ENCODE assay signal across 14 cellular contexts in genomic region chr1:79188371-79188770, GRCh38.
DNase-seq lines count a peak whose midpoint lies in the region; ATAC-seq and TF ChIP-seq lines count a peak whose summit lies in the region.
"Had no signal": no experiment of that assay in that cellular context is flagged by ENCODE, and none has a peak within 500 bp of the region (broad histone marks: within the 10 kb centered on the region; RNA-seq: fewer than 3 reads in every experiment).

No MANE protein-coding gene starts in this region.

- H3K36me3 ChIP-seq in brain microvascular endothelial cell (replicated peaks) = no peaks in the 10 kb centered on the region
- no peaks in the 10 kb centered on the region for H3K36me3 ChIP-seq in vagina

- H3K4me3 ChIP-seq in GM12865 (ENCODE audit: low read depth, low read length) (no peak overlapping the region), brain microvascular endothelial cell (ENCODE audit: low read depth, low read length) (no peak overlapping the region), vagina (no peak overlapping the region)
- H3K4me3 ChIP-seq: mucosa of descending colon had no signal

- TF ChIP-seq POLR2A in vagina (IDR thresholded peaks at IDR 0.05) = no peak

- in situ Hi-C loops in brain microvascular endothelial cell (cut with HindIII; ENCODE audit: low pct_ligation_motif_present, low sequenced_read_pairs) = loop anchor here (25.0 kb wide), 1 partner anchor 351 kb away; no protein-coding TSS in a partner anchor
- in situ Hi-C loops in ACHN (cut with HindIII; ENCODE audit: low pct_ligation_motif_present, low pct_unique_long_range_greater_than_20kb, low sequenced_read_pairs) = no loop called here

- no peak overlapping the region for H3K27ac ChIP-seq in brain microvascular endothelial cell
- no peak overlapping the region for H3K27ac ChIP-seq in vagina
- H3K27ac ChIP-seq: psoas muscle had no signal

- no peaks in the 10 kb centered on the region for H3K27me3 ChIP-seq in brain microvascular endothelial cell (replicated peaks)
- H3K27me3 ChIP-seq in vagina = no peaks in the 10 kb centered on the region

- intact Hi-C loops in vagina (cut with DNase I) = no loop called here

- TF ChIP-seq CTCF in GM12865 (IDR thresholded peaks at IDR 0.05; ENCODE audit: insufficient read depth, low read depth, low read length, missing control alignments) (no peak), brain microvascular endothelial cell (IDR thresholded peaks at IDR 0.05; ENCODE audit: low read depth, low read length, missing control alignments) (no peak), vagina (IDR thresholded peaks at IDR 0.05) (no peak)

- H3K9me3 ChIP-seq in vagina = no peaks in the 10 kb centered on the region
- H3K9me3 ChIP-seq: mucosa of descending colon, psoas muscle had no signal

- DNase-seq in GM12865 (ENCODE audit: low read depth) = peak; percentile 8
- peak; percentile 19 for DNase-seq in LoVo (ENCODE audit: low spot score)
- peak; percentile 38 for DNase-seq in brain microvascular endothelial cell
- DNase-seq in non-pigmented ciliary epithelial cell (ENCODE audit: low read depth) = peak; percentile 28
- DNase-seq in AG08396 (ENCODE audit: low spot score) = no peak
- DNase-seq in ACHN = no peak
- DNase-seq in vagina (ENCODE audit: extremely low spot score in 2 of 2) = no peak
- DNase-seq: activated CD4-positive, alpha-beta T cell treated with anti-CD3 and anti-CD28 coated beads, Interleukin-2, amount 10 ng/mL, durations not matched to agents 7 days and 5 days; C1 segment of cervical spinal cord; mucosa of descending colon; NCI-H187 treated with DMSO at 0.1 percent for 48 hours; psoas muscle had no signal

- no peak for ATAC-seq in GM19467 (IDR thresholded peaks at IDR 0.05; ENCODE audit: unreplicated experiment)
- ATAC-seq: activated T-helper 17 cell treated with anti-CD3 and anti-CD28 coated beads, Interleukin-2, amount 50 U/mL, for 72 hours; mucosa of descending colon; psoas muscle had no signal

- H3K4me1 ChIP-seq in vagina = no peaks in the 10 kb centered on the region
- H3K4me1 ChIP-seq: psoas muscle had no signal

Comparison
In these comparisons a context has a peak if more than half of its experiments do, and no peak if none do; other contexts are left out.
1. DNase-seq: peak in GM12865 (single experiment), LoVo (single experiment), brain microvascular endothelial cell (single experiment) and non-pigmented ciliary epithelial cell (single experiment); none in AG08396 (single experiment), ACHN (single experiment) and vagina (0 of 2).